Comparison of ENCODE assay signal across 17 cellular contexts in genomic region chr20:11054266-11055025, GRCh38.
"Had no signal": no experiment of that assay in that cellular context is flagged by ENCODE, and none has a peak within 500 bp of the region (broad histone marks: within the 10 kb centered on the region; RNA-seq: fewer than 3 reads in every experiment).

No MANE protein-coding gene starts in this region.

- ATAC-seq: activated CD4-positive, CD25-positive, alpha-beta regulatory T cell treated with anti-CD3 and anti-CD28 coated beads, Interleukin-2, amount 50 U/mL, for 24 hours; activated CD8-positive, alpha-beta T cell treated with anti-CD3 and anti-CD28 coated beads, Interleukin-2, amount 10 ng/mL, durations not matched to agents 7 days and 5 days; activated naive CD8-positive, alpha-beta T cell treated with anti-CD3 and anti-CD28 coated beads, Interleukin-2, amount 50 U/mL, for 24 hours; foreskin keratinocyte; T-cell; upper lobe of right lung had no signal

- DNase-seq: activated CD4-positive, alpha-beta T cell treated with anti-CD3 and anti-CD28 coated beads, Interleukin-2, amount 50 U/mL, for 1 hour; activated CD8-positive, alpha-beta T cell treated with anti-CD3 and anti-CD28 coated beads, Interleukin-2, amount 10 ng/mL, durations not matched to agents 7 days and 5 days; activated gamma-delta T cell; activated naive CD4-positive, alpha-beta T cell treated with anti-CD3 and anti-CD28 coated beads, Interleukin-2, amount 50 U/mL, for 16 hours; activated naive CD8-positive, alpha-beta T cell treated with anti-CD3 and anti-CD28 coated beads, Interleukin-2, amount 50 U/mL, for 24 hours; cortex of kidney; erythroblast; foreskin keratinocyte; kidney; stimulated activated CD4-positive, alpha-beta T cell treated with anti-CD3 and anti-CD28 coated beads, Interleukin-4, amount 100 ng/mL, for 4 hours; substantia nigra; T-cell; thyroid gland; upper lobe of right lung had no signal

- H3K27me3 ChIP-seq: foreskin keratinocyte, right atrium auricular region, thyroid gland, upper lobe of right lung had no signal

- H3K4me3 ChIP-seq: right atrium auricular region, thyroid gland, upper lobe of right lung had no signal

- H3K27ac ChIP-seq: foreskin keratinocyte, right atrium auricular region, thyroid gland, upper lobe of right lung, VCaP had no signal

- H3K36me3 ChIP-seq: right atrium auricular region, thyroid gland, upper lobe of right lung had no signal

- H3K4me1 ChIP-seq: foreskin keratinocyte, right atrium auricular region, thyroid gland, upper lobe of right lung had no signal
